Comparison of ENCODE assay signal across 17 cellular contexts in the genomic region with DNA sequence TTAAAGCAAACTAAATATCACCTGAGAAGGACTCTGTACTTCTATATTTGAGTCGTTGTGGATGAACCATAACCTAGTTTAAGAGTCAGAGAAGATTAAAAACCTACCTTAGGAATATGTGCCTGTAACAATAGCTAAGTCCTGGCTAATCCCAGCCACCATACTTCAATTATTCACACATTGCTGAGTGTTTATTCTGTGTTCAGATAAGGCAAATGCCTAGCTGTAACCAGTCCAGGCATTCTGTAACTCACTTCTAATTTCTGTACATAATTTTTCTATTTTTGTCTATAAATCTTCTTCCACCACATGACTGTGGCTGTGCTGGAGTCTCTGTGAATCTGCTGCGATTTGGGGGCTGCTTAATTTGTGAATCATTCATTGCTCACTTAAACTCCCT.
DNase-seq lines count a peak whose midpoint lies in the region; ATAC-seq and TF ChIP-seq lines count a peak whose summit lies in the region.
"Had no signal": no experiment of that assay in that cellular context is flagged by ENCODE, and none has a peak within 500 bp of the region (broad histone marks: within the 10 kb centered on the region; RNA-seq: fewer than 3 reads in every experiment).

No MANE protein-coding gene starts in this region.

- H3K27me3 ChIP-seq in SJCRH30, result no peaks in the 10 kb centered on the region
- H3K27me3 ChIP-seq: BE2C had no signal

- TF ChIP-seq CTCF in fibroblast of the aortic adventitia (IDR thresholded peaks at IDR 0.05; ENCODE audit: insufficient read depth, low read length) (no peak), retinal pigment epithelial cell (conservative IDR thresholded peaks at IDR 0.05; ENCODE audit: low read depth, low read length) (no peak)

- no peaks in the 10 kb centered on the region for H3K36me3 ChIP-seq in SJCRH30
- H3K36me3 ChIP-seq: BE2C had no signal

- H3K4me3 ChIP-seq in SJCRH30, result no peak overlapping the region
- H3K4me3 ChIP-seq in fibroblast of the aortic adventitia (ENCODE audit: low read depth, low read length), result no peak overlapping the region
- H3K4me3 ChIP-seq in retinal pigment epithelial cell (ENCODE audit: low read length), result no peak overlapping the region
- H3K4me3 ChIP-seq: GM12878 had no signal

- DNase-seq in SJCRH30 (peak in 1 of 2 experiments; percentile 17), fibroblast of the aortic adventitia (ENCODE audit: low read depth) (peak; percentile 70), retinal pigment epithelial cell (ENCODE audit: low read depth) (peak; percentile 69), hepatic stellate cell (ENCODE audit: low spot score) (no peak), NCI-H524 treated with DMSO at 0.1 percent for 48 hours (lab: John Stamatoyannopoulos, UW) (no peak)
- no peak for DNase-seq in stimulated activated CD4-positive, alpha-beta T cell treated with anti-CD3 and anti-CD28 coated beads, Interleukin-4, amount 100 ng/mL, for 24 hours
- DNase-seq: ACHN; BE2C; C1 segment of cervical spinal cord; CD4-positive, CD25-positive, alpha-beta regulatory T cell; CD8-positive, alpha-beta memory T cell; COR-L47; DMS79 treated with DMSO at 0.1 percent for 48 hours; GF-D8; HCEC 1CT had no signal

- peak; percentile 28; the same call in 1 of the 3 replicates for ATAC-seq in SK-N-SH treated with all-trans-retinoic acid at 6 μM for 48 hours
- ATAC-seq: GM12878 had no signal

- 0 out of 2 replicates have a peak, but pooled peaks cover 1% of the 10 kb centered on the region for H3K9me3 ChIP-seq in SJCRH30 (replicated peaks)
- H3K9me3 ChIP-seq: BE2C had no signal

- H3K4me1 ChIP-seq in SJCRH30, result peaks cover 8% of the 10 kb centered on the region

- peak overlapping the region; percentile 3; the same call in 1 of the 2 replicates for H3K27ac ChIP-seq in SJCRH30

TF ChIP-seq in SK-N-SH treated with all-trans-retinoic acid at 6 μM for 48 hours, 23 proteins besides CTCF, POLR2A, EP300 and RAD21:
- TF ChIP-seq, protein P1, sequence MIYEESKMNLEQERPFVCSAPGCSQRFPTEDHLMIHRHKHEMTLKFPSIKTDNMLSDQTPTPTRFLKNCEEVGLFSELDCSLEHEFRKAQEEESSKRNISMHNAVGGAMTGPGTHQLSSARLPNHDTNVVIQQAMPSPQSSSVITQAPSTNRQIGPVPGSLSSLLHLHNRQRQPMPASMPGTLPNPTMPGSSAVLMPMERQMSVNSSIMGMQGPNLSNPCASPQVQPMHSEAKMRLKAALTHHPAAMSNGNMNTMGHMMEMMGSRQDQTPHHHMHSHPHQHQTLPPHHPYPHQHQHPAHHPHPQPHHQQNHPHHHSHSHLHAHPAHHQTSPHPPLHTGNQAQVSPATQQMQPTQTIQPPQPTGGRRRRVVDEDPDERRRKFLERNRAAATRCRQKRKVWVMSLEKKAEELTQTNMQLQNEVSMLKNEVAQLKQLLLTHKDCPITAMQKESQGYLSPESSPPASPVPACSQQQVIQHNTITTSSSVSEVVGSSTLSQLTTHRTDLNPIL (CRISPR knock-in tag; IDR thresholded peaks at IDR 0.05; ENCODE audit: low read depth), result no peak
- TF ChIP-seq OSR1 (CRISPR knock-in tag; IDR thresholded peaks at IDR 0.05) (no peak), ISL1 (CRISPR knock-in tag; IDR thresholded peaks at IDR 0.05) (peak; percentile 21; the same call in 1 of the 2 replicates), ZFP3 (CRISPR knock-in tag; IDR thresholded peaks at IDR 0.05) (no peak)

Comparison
In these comparisons a context has a peak if more than half of its experiments do, and no peak if none do; other contexts are left out.
1. DNase-seq: peak in fibroblast of the aortic adventitia (single experiment) and retinal pigment epithelial cell (single experiment); none in hepatic stellate cell (single experiment), NCI-H524 treated with DMSO at 0.1 percent for 48 hours (single experiment) and stimulated activated CD4-positive, alpha-beta T cell treated with anti-CD3 and anti-CD28 coated beads, Interleukin-4, amount 100 ng/mL, for 24 hours (single experiment).